Comparison of ENCODE assay signal across 9 cellular contexts in genomic region chr1:16740042-16740964, GRCh38. TPM values are rescaled to one million over a fixed set of nuclear protein-coding genes. Genes with fewer than 3 reads are reported as not detected.
DNase-seq lines count a peak whose midpoint lies in the region; ATAC-seq, FAIRE-seq and TF ChIP-seq lines count a peak whose summit lies in the region.
"Not testable (repeated sequence)": the region's sequence is repeated elsewhere in the genome, so short reads cannot be mapped to it uniquely, and the experiment has no call there.
"Had no signal": no experiment of that assay in that cellular context is flagged by ENCODE, and none has a peak within 500 bp of the region (broad histone marks: within the 10 kb centered on the region; RNA-seq: fewer than 3 reads in every experiment).

Gene RNU1-4, plus strand, starts transcription at chr1:16740516.

- TF ChIP-seq POLR2A in endothelial cell of umbilical vein (IDR thresholded peaks at IDR 0.05; ENCODE audit: low read depth, low read length); vagina (IDR thresholded peaks at IDR 0.05): not testable (repeated sequence)

- DNase-seq in activated T-cell treated with anti-CD3 and anti-CD28 coated beads, Interleukin-2, amount 50 U/mL, for 4 hours; endothelial cell of umbilical vein (ENCODE audit: low read depth, low spot score); mucosa of descending colon; vagina (ENCODE audit: extremely low spot score in 2 of 2): not testable (repeated sequence)

- not testable (repeated sequence) for H3K27ac ChIP-seq in endothelial cell of umbilical vein (ENCODE audit: insufficient read depth, low read depth, low read length); vagina

- BruUV-seq in endothelial cell of umbilical vein (replicated peaks; lab: Mats Ljungman, UMichigan), result TSS peak; percentile 99

- CTCF ChIA-PET in endothelial cell of umbilical vein (lab: Charles Lee), result not testable (repeated sequence)

- POLR2A ChIA-PET in endothelial cell of umbilical vein (lab: Charles Lee), result not testable (repeated sequence)

- not testable (repeated sequence) for H3K27me3 ChIP-seq in endothelial cell of umbilical vein (ENCODE audit: control insufficient read depth in 2 of 2, insufficient read depth in 2 of 2, low read length in 2 of 2); vagina

- H3K79me2 ChIP-seq in endothelial cell of umbilical vein (ENCODE audit: control insufficient read depth, insufficient read depth, low read length), result not testable (repeated sequence)

- not testable (repeated sequence) for H3K9ac ChIP-seq in endothelial cell of umbilical vein (replicated peaks; ENCODE audit: extremely low read depth, insufficient read depth, low read length)

- not testable (repeated sequence) for H3K4me2 ChIP-seq in endothelial cell of umbilical vein (ENCODE audit: insufficient read depth, low read length)

- dilution Hi-C loops in endothelial cell of umbilical vein (cut with MboI; ENCODE audit: extremely low pct_ligation_motif_present, low sequenced_read_pairs), result not testable (repeated sequence)

- not testable (repeated sequence) for H3K4me3 Mint-ChIP-seq in activated T-cell treated with anti-CD3 and anti-CD28 coated beads, Interleukin-2, amount 50 U/mL, for 4 hours

- not testable (repeated sequence) for H3K9me3 Mint-ChIP-seq in activated T-cell treated with anti-CD3 and anti-CD28 coated beads, Interleukin-2, amount 50 U/mL, for 4 hours

- not testable (repeated sequence) for TF ChIP-seq CTCF in endothelial cell of umbilical vein (IDR thresholded peaks at IDR 0.05; ENCODE audit: extremely low read depth in 1 of 2, insufficient read depth in 1 of 2, low read depth in 1 of 2, low read length in 2 of 2); mucosa of descending colon (IDR thresholded peaks at IDR 0.05); vagina (IDR thresholded peaks at IDR 0.05)

- not testable (repeated sequence) for H3K27me3 Mint-ChIP-seq in activated T-cell treated with anti-CD3 and anti-CD28 coated beads, Interleukin-2, amount 50 U/mL, for 4 hours (ENCODE audit: low read depth)

- not testable (repeated sequence) for H3K9me3 ChIP-seq in endothelial cell of umbilical vein (replicated peaks; ENCODE audit: control insufficient read depth, insufficient read depth, low read length); mucosa of descending colon; vagina

- not testable (repeated sequence) for H3K9me1 ChIP-seq in endothelial cell of umbilical vein (replicated peaks; ENCODE audit: control insufficient read depth, extremely low read depth, insufficient read depth, low read length)

- H3K36me3 Mint-ChIP-seq in activated T-cell treated with anti-CD3 and anti-CD28 coated beads, Interleukin-2, amount 50 U/mL, for 4 hours (ENCODE audit: insufficient read depth), result not testable (repeated sequence)

- not testable (repeated sequence) for FAIRE-seq in endothelial cell of umbilical vein (lab: Jason Lieb, UNC)

- H2AFZ ChIP-seq in endothelial cell of umbilical vein (ENCODE audit: low read depth, low read length), result not testable (repeated sequence)

- not testable (repeated sequence) for H3K36me3 ChIP-seq in endothelial cell of umbilical vein (ENCODE audit: control insufficient read depth in 2 of 2, extremely low read depth in 1 of 2, insufficient read depth in 2 of 2, low read length in 2 of 2); mucosa of descending colon (ENCODE audit: low read depth); vagina

- H4K20me1 ChIP-seq in endothelial cell of umbilical vein (replicated peaks; ENCODE audit: control insufficient read depth, extremely low read depth, insufficient read depth, low read length), result not testable (repeated sequence)

- H3K4me1 Mint-ChIP-seq in activated T-cell treated with anti-CD3 and anti-CD28 coated beads, Interleukin-2, amount 50 U/mL, for 4 hours (ENCODE audit: low read depth), result not testable (repeated sequence)

- intact Hi-C loops in endothelial cell of umbilical vein (cut with micrococcal nuclease); mucosa of descending colon (cut with DNase I, micrococcal nuclease); vagina (cut with DNase I): not testable (repeated sequence)

- ATAC-seq in GM18861 (IDR thresholded peaks at IDR 0.05; ENCODE audit: unreplicated experiment), result peak; percentile 73
- peak; percentile 88 for ATAC-seq in GM21515 (IDR thresholded peaks at IDR 0.05; ENCODE audit: unreplicated experiment)
- peak; percentile 95 for ATAC-seq in HG02938 (IDR thresholded peaks at IDR 0.05; ENCODE audit: unreplicated experiment)
- peak; percentile 99 for ATAC-seq in HG03521 (IDR thresholded peaks at IDR 0.05; ENCODE audit: unreplicated experiment)
- peak; percentile 99 for ATAC-seq in activated T-cell treated with anti-CD3 and anti-CD28 coated beads, Interleukin-2, amount 50 U/mL, for 4 hours
- peak; percentile 100 for ATAC-seq in mucosa of descending colon

- not testable (repeated sequence) for H3K4me3 ChIP-seq in endothelial cell of umbilical vein (replicated peaks in 1 of 3; ENCODE audit: insufficient read depth in 1 of 3, low read depth in 1 of 3, low read length in 3 of 3); mucosa of descending colon; vagina

- H3K4me1 ChIP-seq in endothelial cell of umbilical vein (ENCODE audit: control insufficient read depth, extremely low read depth, insufficient read depth, low read length); mucosa of descending colon (ENCODE audit: low read depth); vagina: not testable (repeated sequence)

RNA-seq across cellular contexts. Expression of gene RNU1-4, which starts in this region (rescaled TPM):
- 1,000 to 10,000 TPM; 1,321 to 1,622 (median 1,616) TPM for total RNA-seq in activated T-cell treated with anti-CD3 and anti-CD28 coated beads, Interleukin-2, amount 50 U/mL, for 4 hours
- total RNA-seq in endothelial cell of umbilical vein, result 1,319 and 2,019 TPM in 2 replicates
- under 0.01 and 206 TPM in 2 replicates for polyA plus RNA-seq in endothelial cell of umbilical vein
- polyA plus RNA-seq in endothelial cell of umbilical vein (2011; cell fraction: cytosol; rRNA removed), result under 0.01 TPM in 1 of 2 replicates, not detected in the other
- under 0.01 TPM in 2 replicates for polyA plus RNA-seq in endothelial cell of umbilical vein (2011; cell fraction: nucleus; rRNA removed)
- polyA plus RNA-seq in endothelial cell of umbilical vein (2012), result 123 TPM in 1 of 2 replicates, not detected in the other
- polyA minus RNA-seq in endothelial cell of umbilical vein, result 9,566 and 13,963 TPM in 2 replicates
- 46,668 TPM for polyA minus RNA-seq in endothelial cell of umbilical vein (2011; cell fraction: cytosol; rRNA and poly(A)+ RNA removed)
- 60,677 and 87,675 TPM in 2 replicates for polyA minus RNA-seq in endothelial cell of umbilical vein (2011; cell fraction: nucleus; rRNA and poly(A)+ RNA removed)
- total RNA-seq in mucosa of descending colon, result 1,000 to 10,000 TPM; 2,195 to 6,222 (median 2,378) TPM
- total RNA-seq in vagina, result 19,908 TPM
- total RNA-seq: fibroblast of villous mesenchyme had no signal
